ENCODE assay signal across 1 cellular context in the genomic region with DNA sequence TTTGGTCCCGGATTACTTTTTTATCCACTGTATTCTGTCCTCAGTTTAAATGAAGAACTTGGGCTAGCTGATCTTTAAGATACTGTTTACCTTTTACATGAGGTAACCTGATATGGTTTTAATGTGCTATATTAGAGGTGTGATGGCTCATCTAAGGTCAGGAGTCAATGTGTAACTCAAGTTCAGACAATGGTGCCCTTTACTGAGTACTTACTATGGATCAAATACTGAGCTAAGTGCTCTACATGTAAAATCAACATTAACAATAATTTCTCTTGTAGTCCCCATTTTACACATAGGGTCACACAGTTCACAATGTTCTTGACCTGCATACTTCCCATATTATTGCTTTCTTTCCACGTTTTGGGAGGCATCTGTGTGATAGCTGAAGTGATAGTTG.
TF ChIP-seq lines count a peak whose summit lies in the region.

No MANE protein-coding gene starts in this region.

TF ChIP-seq in IMR-90, 13 proteins besides CTCF, POLR2A, EP300 and RAD21:
- no peak for TF ChIP-seq MAZ (IDR thresholded peaks at IDR 0.05; ENCODE audit: borderline replicate concordance, low read depth, low read length)
- TF ChIP-seq FOS (IDR thresholded peaks at IDR 0.05; ENCODE audit: low read depth, low read length) = no peak
- no peak for TF ChIP-seq SMC3 (IDR thresholded peaks at IDR 0.05; ENCODE audit: low read depth, low read length)
- TF ChIP-seq BHLHE40 (IDR thresholded peaks at IDR 0.05; ENCODE audit: low read depth, low read length) = no peak
